15 cellular contexts compared by ENCODE assay signal in the genomic region with DNA sequence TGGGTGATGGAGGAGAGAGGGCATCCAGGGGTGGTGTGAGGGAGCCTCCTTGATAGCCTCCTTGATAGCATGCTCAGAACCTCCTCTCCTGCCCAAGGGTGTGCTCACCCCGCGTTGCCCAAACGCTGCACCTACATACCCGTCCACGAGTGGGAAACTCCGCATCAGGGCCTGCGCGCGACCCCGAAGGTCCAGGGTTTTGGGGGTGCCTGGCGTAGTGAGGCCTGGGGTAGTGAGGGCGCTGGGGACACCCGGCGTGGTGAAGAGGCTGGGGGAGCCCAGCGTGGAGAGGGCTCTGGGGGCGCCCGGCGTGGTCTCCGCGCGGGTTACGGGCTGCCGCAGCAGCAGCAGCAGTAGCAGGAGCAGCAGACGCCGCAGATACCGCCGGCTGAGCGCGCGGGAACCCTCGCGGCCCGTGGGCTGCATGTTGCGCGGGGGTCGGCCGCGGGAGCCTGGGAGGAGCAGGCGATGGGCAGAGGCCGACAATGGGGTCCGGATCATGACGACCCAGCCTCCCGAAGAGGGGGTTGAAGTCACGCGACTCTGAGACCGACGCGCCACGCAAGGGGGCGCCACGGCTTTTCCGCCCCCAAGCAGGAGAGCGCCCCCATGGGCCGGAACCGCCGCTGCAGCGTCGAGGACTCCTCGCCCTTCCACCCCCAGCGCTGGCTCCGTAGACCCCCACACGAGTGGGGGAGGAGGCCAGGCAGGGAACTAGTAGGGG. TPM values are rescaled to one million over a fixed set of nuclear protein-coding genes. Genes with fewer than 3 reads are reported as not detected.
A peak's percentile ranks its signal among the peaks of the same experiment; 100 is the strongest.
DNase-seq lines count a peak whose midpoint lies in the region; ATAC-seq and TF ChIP-seq lines count a peak whose summit lies in the region.
"Had no signal": no experiment of that assay in that cellular context is flagged by ENCODE, and none has a peak within 500 bp of the region (broad histone marks: within the 10 kb centered on the region; RNA-seq: fewer than 3 reads in every experiment).

A gene with protein sequence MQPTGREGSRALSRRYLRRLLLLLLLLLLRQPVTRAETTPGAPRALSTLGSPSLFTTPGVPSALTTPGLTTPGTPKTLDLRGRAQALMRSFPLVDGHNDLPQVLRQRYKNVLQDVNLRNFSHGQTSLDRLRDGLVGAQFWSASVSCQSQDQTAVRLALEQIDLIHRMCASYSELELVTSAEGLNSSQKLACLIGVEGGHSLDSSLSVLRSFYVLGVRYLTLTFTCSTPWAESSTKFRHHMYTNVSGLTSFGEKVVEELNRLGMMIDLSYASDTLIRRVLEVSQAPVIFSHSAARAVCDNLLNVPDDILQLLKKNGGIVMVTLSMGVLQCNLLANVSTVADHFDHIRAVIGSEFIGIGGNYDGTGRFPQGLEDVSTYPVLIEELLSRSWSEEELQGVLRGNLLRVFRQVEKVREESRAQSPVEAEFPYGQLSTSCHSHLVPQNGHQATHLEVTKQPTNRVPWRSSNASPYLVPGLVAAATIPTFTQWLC (minus strand): TSS at position 545 of the 724 bp plus-strand sequence. CDS start 119 bp downstream, at position 426.

- H3K27me3 Mint-ChIP-seq in chondrocyte (ENCODE audit: low read depth), result peaks cover 6% of the 10 kb centered on the region
- peaks cover 35% of the 10 kb centered on the region for H3K27me3 Mint-ChIP-seq in nephron progenitor cell (ENCODE audit: low read depth, poor library complexity)

- no peaks in the 10 kb centered on the region for H3K4me1 ChIP-seq in A673 (ENCODE audit: insufficient read depth, low read length, poor library complexity, severe bottlenecking)

- no peak for DNase-seq in A673 (ENCODE audit: low spot score)
- DNase-seq in GM10266 (ENCODE audit: extremely low spot score), result no peak
- peak; percentile 86 for DNase-seq in chondrocyte (ENCODE audit: low spot score)
- DNase-seq in kidney epithelial cell (ENCODE audit: low read depth), result no peak
- DNase-seq in SKM-1 (lab: John Stamatoyannopoulos, UW; ENCODE audit: unreplicated experiment), result no peak
- no peak for DNase-seq in nephron progenitor cell
- DNase-seq in COR-L47 (lab: John Stamatoyannopoulos, UW), result no peak
- DNase-seq: activated naive CD4-positive, alpha-beta T cell; mucosa of descending colon; psoas muscle; stimulated activated CD8-positive, alpha-beta memory T cell treated with anti-CD3 and anti-CD28 coated beads, Interleukin-4, amount 100 ng/mL, for 48 hours had no signal

- TF ChIP-seq CTCF in A673 (conservative IDR thresholded peaks at IDR 0.05; ENCODE audit: low read depth, low read length) (peak; percentile 38; the same call in 1 of the 2 replicates), GM10266 (IDR thresholded peaks at IDR 0.05; ENCODE audit: control insufficient read depth, insufficient read depth, low read depth, missing control alignments) (peak; percentile 9), chondrocyte (IDR thresholded peaks at IDR 0.05) (peak; percentile 34), kidney epithelial cell (IDR thresholded peaks at IDR 0.05; ENCODE audit: insufficient read depth, low read length, poor library complexity, severe bottlenecking) (peak; percentile 44), nephron progenitor cell (IDR thresholded peaks at IDR 0.05) (no peak)

- no peaks in the 10 kb centered on the region for H3K9me3 Mint-ChIP-seq in chondrocyte (ENCODE audit: low read depth)
- peaks cover 6% of the 10 kb centered on the region for H3K9me3 Mint-ChIP-seq in nephron progenitor cell
- H3K9me3 Mint-ChIP-seq: type B pancreatic cell had no signal

- no peak within 1 kb of the TSS for H3K4me3 Mint-ChIP-seq in chondrocyte (ENCODE audit: unreplicated experiment)
- no peak within 1 kb of the TSS for H3K4me3 Mint-ChIP-seq in nephron progenitor cell
- H3K4me3 Mint-ChIP-seq: type B pancreatic cell had no signal

- CTCF ChIA-PET in A673 (lab: Charles Lee), result no interaction called here

- H3K36me3 Mint-ChIP-seq in chondrocyte (ENCODE audit: low read depth), result no peaks in the 10 kb centered on the region
- H3K36me3 Mint-ChIP-seq in nephron progenitor cell (ENCODE audit: low read depth), result no peaks in the 10 kb centered on the region
- H3K36me3 Mint-ChIP-seq: type B pancreatic cell had no signal

- no peaks in the 10 kb centered on the region for H3K9me3 ChIP-seq in A673 (ENCODE audit: low read depth, low read length, poor library complexity, severe bottlenecking)
- H3K9me3 ChIP-seq: mucosa of descending colon, psoas muscle had no signal

- H3K27ac Mint-ChIP-seq in chondrocyte (ENCODE audit: unreplicated experiment), result no peak within 1 kb of the TSS
- H3K27ac Mint-ChIP-seq in nephron progenitor cell, result no peak within 1 kb of the TSS
- H3K27ac Mint-ChIP-seq: type B pancreatic cell had no signal

- H3K4me1 Mint-ChIP-seq in chondrocyte (ENCODE audit: low read depth), result no peaks in the 10 kb centered on the region
- peaks cover 31% of the 10 kb centered on the region for H3K4me1 Mint-ChIP-seq in nephron progenitor cell

- H3K36me3 ChIP-seq in A673 (ENCODE audit: insufficient read depth, low read length, poor library complexity, severe bottlenecking) (no peaks in the 10 kb centered on the region), kidney epithelial cell (ENCODE audit: control insufficient read depth, insufficient read depth, low read length) (no peaks in the 10 kb centered on the region)
- H3K36me3 ChIP-seq: BLaER1 treated with 17β-estradiol and CSF1 and Interleukin-3, amounts not matched to agents 10 nM and 100 nM had no signal

- BruUV-seq in A673 (replicated peaks; lab: Mats Ljungman, UMichigan), result no TSS peak

- H3K27me3 ChIP-seq in A673 (replicated peaks; ENCODE audit: insufficient read depth, low read depth, low read length, poor library complexity) (no peaks in the 10 kb centered on the region), kidney epithelial cell (ENCODE audit: control insufficient read depth, insufficient read depth, low read length) (peaks cover 22% of the 10 kb centered on the region)
- H3K27me3 ChIP-seq: BLaER1 treated with 17β-estradiol and CSF1 and Interleukin-3, amounts not matched to agents 10 nM and 100 nM had no signal

- POLR2A ChIA-PET in A673 (lab: Charles Lee; ENCODE audit: low non-redundant PET), result no interaction called here

- H3K27ac ChIP-seq in A673 (ENCODE audit: low read depth, low read length, poor library complexity, severe bottlenecking), result no peak within 1 kb of the TSS
- H3K27ac ChIP-seq: BLaER1 treated with 17β-estradiol and CSF1 and Interleukin-3, amounts not matched to agents 10 nM and 100 nM; psoas muscle had no signal

- no peak for ATAC-seq in GM19455 (IDR thresholded peaks at IDR 0.05; ENCODE audit: unreplicated experiment)
- ATAC-seq: mucosa of descending colon had no signal

- intact Hi-C loops in A673 (cut with micrococcal nuclease; ENCODE audit: unreplicated experiment), result no loop called here

- H3K4me3 ChIP-seq in A673 (ENCODE audit: low read depth, low read length, poor library complexity, severe bottlenecking), result no peak within 1 kb of the TSS
- H3K4me3 ChIP-seq in kidney epithelial cell (ENCODE audit: low read depth, low read length), result no peak within 1 kb of the TSS
- H3K4me3 ChIP-seq: BLaER1 treated with 17β-estradiol and CSF1 and Interleukin-3, amounts not matched to agents 10 nM and 100 nM; mucosa of descending colon; psoas muscle had no signal

RNA-seq across cellular contexts. Expression of the gene that starts here (rescaled TPM):
- total RNA-seq in A673 (2021), result not detected in 2 replicates
- total RNA-seq in chondrocyte, result not detected in 3 replicates
- total RNA-seq in kidney epithelial cell, result not detected in 2 replicates
- total RNA-seq: cardiac septum, mucosa of descending colon had no signal

Comparison
In these comparisons a context has a peak if more than half of its experiments do, and no peak if none do; other contexts are left out.
1. Peak in DNase-seq in chondrocyte; RNA of the gene not detected or under 1 TPM.